Comparison of ENCODE assay signal across 34 cellular contexts in genomic region chr2:223548194-223548593, GRCh38. TPM values are rescaled to one million over a fixed set of nuclear protein-coding genes. Genes with fewer than 3 reads are reported as not detected.
"Had no signal": no experiment of that assay in that cellular context is flagged by ENCODE, and none has a peak within 500 bp of the region (broad histone marks: within the 10 kb centered on the region; RNA-seq: fewer than 3 reads in every experiment).

No MANE protein-coding gene starts in this region.

- H3K9me3 ChIP-seq: adrenal gland, gastrocnemius medialis, pancreas, prostate gland, sigmoid colon, stomach, thyroid gland, upper lobe of right lung had no signal

- H3K4me3 ChIP-seq: adrenal gland, coronary artery, dorsolateral prefrontal cortex, gastrocnemius medialis, hepatocyte, pancreas, prostate gland, sigmoid colon, stomach, thyroid gland, upper lobe of right lung had no signal

- ATAC-seq: activated T-cell treated with anti-CD3 and anti-CD28 coated beads, Interleukin-2, amount 50 U/mL, for 72 hours; gastrocnemius medialis; left colon; pancreas; stimulated activated naive B cell treated with anti-CD40 and anti-IgM and Interleukin-4, amounts not matched to agents 10 μg/mL and 1 μg/mL and 100 μg/mL, for 72 hours; upper lobe of right lung had no signal

- H3K36me3 ChIP-seq: adrenal gland, gastrocnemius medialis, pancreas, prostate gland, sigmoid colon, stomach, thyroid gland, upper lobe of right lung had no signal

- H3K4me2 ChIP-seq: hepatocyte had no signal

- FAIRE-seq: kidney, pancreas, small intestine, TTC549 had no signal

- H3K36me3 Mint-ChIP-seq: activated naive CD8-positive, alpha-beta T cell treated with anti-CD3 and anti-CD28 coated beads for 36 hours; brain; mesothelial cell of epicardium; naive B cell; stimulated activated naive B cell treated with anti-CD40 and anti-IgM and Interleukin-4, amounts not matched to agents 10 μg/mL and 1 μg/mL and 100 μg/mL, for 72 hours had no signal

- H3K27me3 Mint-ChIP-seq: activated naive CD8-positive, alpha-beta T cell treated with anti-CD3 and anti-CD28 coated beads for 36 hours; brain; stimulated activated naive B cell treated with anti-CD40 and anti-IgM and Interleukin-4, amounts not matched to agents 10 μg/mL and 1 μg/mL and 100 μg/mL, for 72 hours had no signal

- H2AFZ ChIP-seq: hepatocyte had no signal

- H3K27me3 ChIP-seq: adrenal gland, gastrocnemius medialis, hepatocyte, sigmoid colon, stomach, thyroid gland, upper lobe of right lung had no signal

- H3K79me2 ChIP-seq: hepatocyte had no signal

- H3K27ac ChIP-seq: adrenal gland, coronary artery, dorsolateral prefrontal cortex, gastrocnemius medialis, pancreas, prostate gland, sigmoid colon, stomach, thyroid gland, upper lobe of right lung, VCaP had no signal

- H3K4me3 Mint-ChIP-seq: activated naive CD8-positive, alpha-beta T cell treated with anti-CD3 and anti-CD28 coated beads for 36 hours; activated T-cell treated with anti-CD3 and anti-CD28 coated beads, Interleukin-2, amount 50 U/mL, for 72 hours; brain; mesothelial cell of epicardium; naive B cell; neural crest cell; stimulated activated naive B cell treated with anti-CD40 and anti-IgM and Interleukin-4, amounts not matched to agents 10 μg/mL and 1 μg/mL and 100 μg/mL, for 72 hours had no signal

- H3K9me3 Mint-ChIP-seq: activated T-cell treated with anti-CD3 and anti-CD28 coated beads, Interleukin-2, amount 50 U/mL, for 72 hours; mesothelial cell of epicardium had no signal

- DNase-seq: activated CD4-positive, alpha-beta T cell treated with anti-CD3 and anti-CD28 coated beads for 4 hours; activated CD4-positive, alpha-beta T cell treated with anti-CD3 and anti-CD28 coated beads, Interleukin-2, amount 50 U/mL, for 4 hours; activated naive CD4-positive, alpha-beta T cell; activated naive CD8-positive, alpha-beta T cell treated with anti-CD3 and anti-CD28 coated beads for 36 hours; activated T-cell treated with anti-CD3 and anti-CD28 coated beads for 4 hours; activated T-cell treated with anti-CD3 and anti-CD28 coated beads, Interleukin-2, amount 50 U/mL, for 72 hours; adrenal gland; aorta; dorsolateral prefrontal cortex; effector memory CD4-positive, alpha-beta T cell; gastrocnemius medialis; glutamatergic neuron; kidney; left colon; naive B cell; nucleus accumbens; pancreas; retina; sigmoid colon; small intestine; stimulated activated CD4-positive, alpha-beta T cell treated with anti-CD3 and anti-CD28 coated beads, Interleukin-2, amount 100 ng/mL, for 24 hours; stimulated activated naive B cell treated with anti-CD40 and anti-IgM and Interleukin-4, amounts not matched to agents 10 μg/mL and 1 μg/mL and 100 μg/mL, for 72 hours; stomach; thyroid gland; upper lobe of right lung had no signal

- H3K4me1 Mint-ChIP-seq: activated naive CD8-positive, alpha-beta T cell treated with anti-CD3 and anti-CD28 coated beads for 36 hours; naive B cell; stimulated activated naive B cell treated with anti-CD40 and anti-IgM and Interleukin-4, amounts not matched to agents 10 μg/mL and 1 μg/mL and 100 μg/mL, for 72 hours had no signal

- H3K4me1 ChIP-seq: adrenal gland, gastrocnemius medialis, pancreas, prostate gland, sigmoid colon, stomach, thyroid gland, upper lobe of right lung had no signal

- H3K27ac Mint-ChIP-seq: activated naive CD8-positive, alpha-beta T cell treated with anti-CD3 and anti-CD28 coated beads for 36 hours; activated T-cell treated with anti-CD3 and anti-CD28 coated beads, Interleukin-2, amount 50 U/mL, for 72 hours; mesothelial cell of epicardium; naive B cell; stimulated activated naive B cell treated with anti-CD40 and anti-IgM and Interleukin-4, amounts not matched to agents 10 μg/mL and 1 μg/mL and 100 μg/mL, for 72 hours had no signal

RNA-seq across cellular contexts. Expression of gene SCG2, which starts 54.0 kb away (rescaled TPM):
- total RNA-seq: activated naive CD8-positive, alpha-beta T cell treated with anti-CD3 and anti-CD28 coated beads for 36 hours; activated T-cell treated with anti-CD3 and anti-CD28 coated beads, Interleukin-2, amount 50 U/mL, for 72 hours; gastrocnemius medialis; liver had no signal
- polyA plus RNA-seq: liver had no signal
